In the genomic region with DNA sequence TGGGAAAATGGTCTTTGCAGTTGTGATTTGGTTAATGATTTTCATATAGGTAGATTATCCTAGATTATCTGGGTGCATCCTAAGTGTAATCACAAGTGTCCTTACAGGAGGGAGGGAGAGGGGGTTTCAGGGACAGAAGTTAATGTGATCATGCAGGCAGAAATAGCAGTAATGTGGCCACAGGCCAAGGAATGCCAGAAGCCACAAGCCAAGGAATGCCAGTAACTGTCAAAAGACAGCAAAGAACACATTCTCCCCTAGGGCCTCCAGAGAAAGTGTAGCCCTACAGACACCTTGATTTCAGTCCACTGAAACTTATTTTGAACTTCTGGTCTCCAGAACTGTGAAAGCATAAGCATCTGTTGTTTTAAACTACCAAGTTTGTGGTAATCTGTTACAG, we compare ENCODE assay signal across 17 cellular contexts.
DNase-seq lines count a peak whose midpoint lies in the region; ATAC-seq, FAIRE-seq and TF ChIP-seq lines count a peak whose summit lies in the region.
"Had no signal": no experiment of that assay in that cellular context is flagged by ENCODE, and none has a peak within 500 bp of the region (broad histone marks: within the 10 kb centered on the region; RNA-seq: fewer than 3 reads in every experiment).

No MANE protein-coding gene starts in this region.

- H2AK5ac ChIP-seq in IMR-90 (ENCODE audit: low read depth, low read length) = no peak overlapping the region

- H3K4me2 ChIP-seq in IMR-90 (ENCODE audit: low read depth, low read length) = no peak overlapping the region
- H3K4me2 ChIP-seq in osteoblast (ENCODE audit: insufficient read depth, low read length) = no peak overlapping the region

- intact Hi-C loops in IMR-90 (cut with micrococcal nuclease) = no loop called here

- H4K5ac ChIP-seq in IMR-90 (ENCODE audit: low read depth, low read length) = no peak overlapping the region

- H3K4me1 ChIP-seq in IMR-90 (ENCODE audit: control insufficient read depth, insufficient read depth, low read length) = no peaks in the 10 kb centered on the region
- H3K4me1 ChIP-seq in osteoblast (ENCODE audit: insufficient read depth, low read length) = no peaks in the 10 kb centered on the region
- H3K4me1 ChIP-seq: HAP-1 had no signal

- BruUV-seq in IMR-90 (replicated peaks; lab: Mats Ljungman, UMichigan) = no TSS peak

- H4K8ac ChIP-seq in IMR-90 (ENCODE audit: low read depth in 2 of 2, low read length in 2 of 2) = no peak overlapping the region

- H3K23ac ChIP-seq in IMR-90 (ENCODE audit: low read depth, low read length) = no peak overlapping the region

- no peak for FAIRE-seq in urothelium cell line (lab: Jason Lieb, UNC)

- no peak overlapping the region for H2BK120ac ChIP-seq in IMR-90 (ENCODE audit: low read depth, low read length)

- H3K9me1 ChIP-seq in IMR-90 (ENCODE audit: insufficient read depth, low read length) = no peaks in the 10 kb centered on the region

- H2AK9ac ChIP-seq in IMR-90 (replicated peaks; ENCODE audit: low read depth, low read length, poor library complexity) = no peak overlapping the region

- H4K20me1 ChIP-seq in IMR-90 (ENCODE audit: insufficient read depth, low read length) (no peaks in the 10 kb centered on the region), osteoblast (ENCODE audit: insufficient read depth, low read length) (no peaks in the 10 kb centered on the region)

- H3K36me3 ChIP-seq in IMR-90 (ENCODE audit: control insufficient read depth, insufficient read depth, low read length) (no peaks in the 10 kb centered on the region), osteoblast (ENCODE audit: insufficient read depth, low read length) (no peaks in the 10 kb centered on the region)
- H3K36me3 ChIP-seq: HAP-1 had no signal

- dilution Hi-C loops in IMR-90 (cut with HindIII; ENCODE audit: low sequenced_read_pairs, unreplicated experiment) = no loop called here

- no peaks in the 10 kb centered on the region for H3K9me3 ChIP-seq in IMR-90 (ENCODE audit: control insufficient read depth, insufficient read depth, low read length)
- no peaks in the 10 kb centered on the region for H3K9me3 ChIP-seq in osteoblast (ENCODE audit: low read depth, low read length)
- H3K9me3 ChIP-seq: HAP-1 had no signal

- H2BK5ac ChIP-seq in IMR-90 (ENCODE audit: low read depth, low read length, poor library complexity, severe bottlenecking) = no peak overlapping the region

- H3K79me2 ChIP-seq in osteoblast (ENCODE audit: insufficient read depth, low read length) = no peaks in the 10 kb centered on the region

- H3K14ac ChIP-seq in IMR-90 (replicated peaks; ENCODE audit: low read depth, low read length) = no peak overlapping the region

- H4K91ac ChIP-seq in IMR-90 (ENCODE audit: insufficient read depth, low read depth, low read length) = no peak overlapping the region

- H3K4me3 ChIP-seq in IMR-90 (ENCODE audit: insufficient read depth, low read depth, low read length) (no peak overlapping the region), osteoblast (ENCODE audit: insufficient read depth, low read length) (no peak overlapping the region)
- H3K4me3 ChIP-seq: HAP-1 had no signal

- POLR2A ChIA-PET in IMR-90 (lab: Charles Lee; ENCODE audit: unreplicated experiment) = no interaction called here

- CTCF ChIA-PET in IMR-90 (lab: Yijun Ruan, JAX) = interaction anchor here (0.6 kb wide), 1 partner anchor 250 kb away, joined by 3 read pairs; no protein-coding TSS in a partner anchor

- in situ Hi-C loops in IMR-90 (cut with MboI; ENCODE audit: low sequenced_read_pairs) = no loop called here

- TF ChIP-seq POLR2A in IMR-90 (IDR thresholded peaks at IDR 0.05; ENCODE audit: low read depth, low read length) = no peak

- H2AFZ ChIP-seq in IMR-90 (replicated peaks; ENCODE audit: low read length, poor library complexity) (no peak overlapping the region), osteoblast (ENCODE audit: low read length) (no peak overlapping the region)

- no peaks in the 10 kb centered on the region for H3K79me1 ChIP-seq in IMR-90 (ENCODE audit: low read depth in 1 of 2, low read length in 2 of 2)

- H3K27ac ChIP-seq in IMR-90 (ENCODE audit: insufficient read depth, low read length) (no peak overlapping the region), osteoblast (ENCODE audit: low read depth, low read length) (no peak overlapping the region)
- H3K27ac ChIP-seq: C4-2B had no signal

- no peak overlapping the region for H2BK15ac ChIP-seq in IMR-90 (ENCODE audit: low read depth, low read length)

- H3K56ac ChIP-seq in IMR-90 (ENCODE audit: extremely low read depth, insufficient read depth, low read length) = no peak overlapping the region

- no peak overlapping the region for H3K4ac ChIP-seq in IMR-90 (ENCODE audit: low read depth, low read length)

- peak; percentile 4 for DNase-seq in IMR-90
- DNase-seq in astrocyte of the hippocampus (ENCODE audit: low read depth, low spot score) = peak; percentile 88
- peak; percentile 20 for DNase-seq in glomerular visceral epithelial cell (ENCODE audit: extremely low spot score)
- DNase-seq in urothelium cell line (ENCODE audit: low spot score) = peak; percentile 40
- DNase-seq in NCI-H345 treated with DMSO at 0.1 percent for 48 hours (lab: John Stamatoyannopoulos, UW; ENCODE audit: unreplicated experiment) = no peak
- DNase-seq in osteoblast (ENCODE audit: insufficient read length, low spot score, missing footprints) = no peak
- no peak for DNase-seq in NCI-H1092 treated with DMSO at 0.1 percent for 48 hours (lab: John Stamatoyannopoulos, UW)
- DNase-seq: AML-193, DMS79, Karpas-422, NCI-H1105, NCI-H524 treated with DMSO at 0.1 percent for 48 hours, PC-3, RPMI8226, SHP77 treated with DMSO at 0.1 percent for 48 hours had no signal

- no peak overlapping the region for H3K18ac ChIP-seq in IMR-90 (ENCODE audit: low read depth, low read length)

- H3K27me3 ChIP-seq in IMR-90 (ENCODE audit: control insufficient read depth, insufficient read depth, low read length) (no peaks in the 10 kb centered on the region), osteoblast (ENCODE audit: insufficient read depth, low read length) (no peaks in the 10 kb centered on the region)

- no peak for TF ChIP-seq CTCF in IMR-90 (conservative IDR thresholded peaks at IDR 0.05; ENCODE audit: low read depth, low read length)
- TF ChIP-seq CTCF in osteoblast (IDR thresholded peaks at IDR 0.05; ENCODE audit: extremely low read depth, low read depth, low read length) = no peak

- H2BK20ac ChIP-seq in IMR-90 (ENCODE audit: low read depth, low read length) = no peak overlapping the region

- no peak for TF ChIP-seq RAD21 in IMR-90 (IDR thresholded peaks at IDR 0.05; ENCODE audit: low read length)

- no peak overlapping the region for H3K9ac ChIP-seq in IMR-90 (ENCODE audit: low read depth, low read length)

- peak; percentile 32 for ATAC-seq in IMR-90 (ENCODE audit: low read depth)
- ATAC-seq: PC-3 had no signal

TF ChIP-seq in IMR-90, 13 proteins besides CTCF, POLR2A, EP300 and RAD21:
- TF ChIP-seq, protein P1, sequence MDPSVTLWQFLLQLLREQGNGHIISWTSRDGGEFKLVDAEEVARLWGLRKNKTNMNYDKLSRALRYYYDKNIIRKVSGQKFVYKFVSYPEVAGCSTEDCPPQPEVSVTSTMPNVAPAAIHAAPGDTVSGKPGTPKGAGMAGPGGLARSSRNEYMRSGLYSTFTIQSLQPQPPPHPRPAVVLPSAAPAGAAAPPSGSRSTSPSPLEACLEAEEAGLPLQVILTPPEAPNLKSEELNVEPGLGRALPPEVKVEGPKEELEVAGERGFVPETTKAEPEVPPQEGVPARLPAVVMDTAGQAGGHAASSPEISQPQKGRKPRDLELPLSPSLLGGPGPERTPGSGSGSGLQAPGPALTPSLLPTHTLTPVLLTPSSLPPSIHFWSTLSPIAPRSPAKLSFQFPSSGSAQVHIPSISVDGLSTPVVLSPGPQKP (IDR thresholded peaks at IDR 0.05; ENCODE audit: borderline replicate concordance, low read depth, low read length) = no peak
- TF ChIP-seq RFX5 (IDR thresholded peaks at IDR 0.05; ENCODE audit: low read depth, low read length) = no peak
- no peak for TF ChIP-seq FOS (IDR thresholded peaks at IDR 0.05; ENCODE audit: low read depth, low read length)
- no peak for TF ChIP-seq CHD1 (IDR thresholded peaks at IDR 0.05; ENCODE audit: low read depth, low read length)
- TF ChIP-seq BHLHE40 (IDR thresholded peaks at IDR 0.05; ENCODE audit: low read depth, low read length) = no peak
- TF ChIP-seq SMC3 (IDR thresholded peaks at IDR 0.05; ENCODE audit: low read depth, low read length) = no peak
- no peak for TF ChIP-seq NFE2L2 (IDR thresholded peaks at IDR 0.05; ENCODE audit: low read depth, low read length)

Comparison
In these comparisons a context has a peak if more than half of its experiments do, and no peak if none do; other contexts are left out.
1. DNase-seq: peak in IMR-90 (single experiment), astrocyte of the hippocampus (single experiment), glomerular visceral epithelial cell (single experiment) and urothelium cell line (single experiment); none in NCI-H345 treated with DMSO at 0.1 percent for 48 hours (single experiment), osteoblast (single experiment) and NCI-H1092 treated with DMSO at 0.1 percent for 48 hours (single experiment).